Comparison of ENCODE assay signal across 8 cellular contexts in the genomic region with DNA sequence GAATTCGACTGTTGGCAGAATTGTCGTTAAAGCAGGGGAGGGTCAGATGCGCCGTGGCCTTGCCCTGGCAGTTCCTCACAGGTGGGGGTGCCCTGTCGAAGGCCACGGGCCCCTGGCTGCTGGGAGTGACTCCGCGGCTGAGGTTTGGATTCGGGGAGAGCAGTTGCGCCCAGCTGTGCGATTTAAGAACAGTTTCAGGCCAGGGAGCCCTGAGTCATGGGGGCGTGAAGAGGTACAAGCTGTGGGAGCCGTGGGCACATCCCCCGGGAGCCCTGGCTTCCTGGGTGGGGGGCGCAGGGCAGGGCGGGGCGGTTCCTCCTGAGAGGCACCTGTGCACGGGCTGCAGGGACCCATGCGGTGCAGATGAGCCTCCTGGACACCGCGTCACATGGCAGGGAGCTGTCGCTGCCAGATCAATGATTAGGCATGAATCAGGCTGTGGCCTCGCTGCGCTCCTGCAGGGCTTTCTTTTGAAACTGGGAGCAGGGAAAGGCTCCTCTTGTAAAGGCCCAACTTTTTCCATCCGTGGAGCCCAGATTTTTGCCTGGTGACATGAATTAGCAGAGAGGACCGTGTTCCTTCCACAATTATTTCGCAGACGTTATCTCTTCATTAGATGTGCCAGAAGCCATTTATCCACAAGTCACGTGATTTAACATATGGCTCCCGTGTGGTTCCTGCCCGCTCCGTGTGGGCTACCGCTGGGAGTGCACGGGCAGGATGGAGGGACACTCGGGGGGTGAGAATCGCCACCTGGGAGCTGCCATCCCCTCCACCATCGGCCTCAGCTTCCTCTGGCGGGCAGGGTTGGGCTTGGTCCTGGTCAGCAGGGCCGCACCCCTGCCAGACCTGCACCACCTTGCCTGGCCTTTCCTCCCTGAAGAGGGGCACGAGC. TPM values are rescaled to one million over a fixed set of nuclear protein-coding genes. Genes with fewer than 3 reads are reported as not detected.
DNase-seq lines count a peak whose midpoint lies in the region; ATAC-seq and TF ChIP-seq lines count a peak whose summit lies in the region.

No MANE protein-coding gene starts in this region.

- no peak for TF ChIP-seq CTCF in fibroblast of villous mesenchyme (IDR thresholded peaks at IDR 0.05; ENCODE audit: insufficient read depth, low read depth, low read length)
- TF ChIP-seq CTCF in osteocyte (IDR thresholded peaks at IDR 0.05), result no peak

- H3K27ac ChIP-seq in CD4-positive, CD25-positive, alpha-beta regulatory T cell (ENCODE audit: insufficient read depth, low read length, poor library complexity, severe bottlenecking), result peak overlapping the region; percentile 79

- no peaks in the 10 kb centered on the region for H3K36me3 Mint-ChIP-seq in CD4-positive, CD25-positive, alpha-beta regulatory T cell
- no peaks in the 10 kb centered on the region for H3K36me3 Mint-ChIP-seq in activated T-cell treated with anti-CD3 and anti-CD28 coated beads, Interleukin-2, amount 50 U/mL, for 72 hours (ENCODE audit: insufficient read depth in 2 of 2)
- peaks cover 3% of the 10 kb centered on the region for H3K36me3 Mint-ChIP-seq in osteocyte (ENCODE audit: unreplicated experiment)

- H3K36me3 ChIP-seq in CD4-positive, CD25-positive, alpha-beta regulatory T cell (ENCODE audit: control insufficient read depth, insufficient read depth, low read length), result no peaks in the 10 kb centered on the region

- H3K4me1 ChIP-seq in CD4-positive, CD25-positive, alpha-beta regulatory T cell (ENCODE audit: control insufficient read depth, insufficient read depth, low read length, poor library complexity, severe bottlenecking), result peaks cover 22% of the 10 kb centered on the region

- peak overlapping the region; percentile 38 for H3K4me3 ChIP-seq in CD4-positive, CD25-positive, alpha-beta regulatory T cell (ENCODE audit: low read depth, low read length)
- peak overlapping the region; percentile 65 for H3K4me3 ChIP-seq in fibroblast of villous mesenchyme (ENCODE audit: low read depth, low read length)

- peak overlapping the region; percentile 84 to 89 (median 88) for H3K4me3 Mint-ChIP-seq in CD4-positive, CD25-positive, alpha-beta regulatory T cell
- peak overlapping the region; percentile 85 to 91 for H3K4me3 Mint-ChIP-seq in activated T-cell treated with anti-CD3 and anti-CD28 coated beads, Interleukin-2, amount 50 U/mL, for 72 hours
- peak overlapping the region; percentile 83 for H3K4me3 Mint-ChIP-seq in osteocyte (ENCODE audit: unreplicated experiment)

- peaks cover 0 to 17% (median 8%) of the 10 kb centered on the region in 4 donors for H3K4me1 Mint-ChIP-seq in CD4-positive, CD25-positive, alpha-beta regulatory T cell
- peaks cover 10% of the 10 kb centered on the region for H3K4me1 Mint-ChIP-seq in activated T-cell treated with anti-CD3 and anti-CD28 coated beads, Interleukin-2, amount 50 U/mL, for 72 hours (ENCODE audit: low read depth)
- peaks cover 26% of the 10 kb centered on the region for H3K4me1 Mint-ChIP-seq in osteocyte (ENCODE audit: unreplicated experiment)

- H3K9me3 ChIP-seq in CD4-positive, CD25-positive, alpha-beta regulatory T cell (ENCODE audit: control insufficient read depth in 2 of 2, low read length in 2 of 2), result no peaks in the 10 kb centered on the region

- no peaks in the 10 kb centered on the region for H3K9me3 Mint-ChIP-seq in CD4-positive, CD25-positive, alpha-beta regulatory T cell
- H3K9me3 Mint-ChIP-seq in activated T-cell treated with anti-CD3 and anti-CD28 coated beads, Interleukin-2, amount 50 U/mL, for 72 hours, result no peaks in the 10 kb centered on the region
- no peaks in the 10 kb centered on the region for H3K9me3 Mint-ChIP-seq in osteocyte (ENCODE audit: unreplicated experiment)

- H3K27me3 Mint-ChIP-seq in CD4-positive, CD25-positive, alpha-beta regulatory T cell, result no peaks in the 10 kb centered on the region
- H3K27me3 Mint-ChIP-seq in activated T-cell treated with anti-CD3 and anti-CD28 coated beads, Interleukin-2, amount 50 U/mL, for 72 hours (ENCODE audit: low read depth), result no peaks in the 10 kb centered on the region
- H3K27me3 Mint-ChIP-seq in osteocyte (ENCODE audit: unreplicated experiment), result no peaks in the 10 kb centered on the region

- DNase-seq in CD4-positive, CD25-positive, alpha-beta regulatory T cell, result peak; percentile 16 to 34 (median 25)
- peak; percentile 68 for DNase-seq in NAMALWA (ENCODE audit: low spot score)
- peak; percentile 34 to 44 for DNase-seq in activated T-cell treated with anti-CD3 and anti-CD28 coated beads, Interleukin-2, amount 50 U/mL, for 72 hours
- DNase-seq in fibroblast of villous mesenchyme (ENCODE audit: low read depth), result peak; percentile 58
- no peak for DNase-seq in osteocyte (ENCODE audit: extremely low spot score, unreplicated experiment)
- no peak for DNase-seq in cortex of kidney (lab: John Stamatoyannopoulos, UW)

- peak overlapping the region; percentile 75 to 94 (median 91) for H3K27ac Mint-ChIP-seq in CD4-positive, CD25-positive, alpha-beta regulatory T cell
- peak overlapping the region; percentile 75 for H3K27ac Mint-ChIP-seq in activated T-cell treated with anti-CD3 and anti-CD28 coated beads, Interleukin-2, amount 50 U/mL, for 72 hours
- peak overlapping the region; percentile 85 for H3K27ac Mint-ChIP-seq in osteocyte (ENCODE audit: unreplicated experiment)

- H3K27me3 ChIP-seq in CD4-positive, CD25-positive, alpha-beta regulatory T cell (ENCODE audit: control insufficient read depth, insufficient read depth, low read length), result no peaks in the 10 kb centered on the region

- ATAC-seq in CD4-positive, CD25-positive, alpha-beta regulatory T cell (ENCODE audit: low read depth in 2 of 2), result peak in 1 of 2 donors; percentile 5
- peak; percentile 25 for ATAC-seq in GM21576 (IDR thresholded peaks at IDR 0.05; ENCODE audit: unreplicated experiment)
- ATAC-seq in activated T-cell treated with anti-CD3 and anti-CD28 coated beads, Interleukin-2, amount 50 U/mL, for 72 hours (replicated peaks in 1 of 2), result peak; percentile 29 to 31
- ATAC-seq in HG03196 (IDR thresholded peaks at IDR 0.05; ENCODE audit: unreplicated experiment), result no peak

RNA-seq across cellular contexts. Expression of a gene that starts 0.9 kb away (rescaled TPM):
- total RNA-seq in CD4-positive, CD25-positive, alpha-beta regulatory T cell, result 10.9 TPM
- polyA plus RNA-seq in CD4-positive, CD25-positive, alpha-beta regulatory T cell, result 1 to 10 TPM in 1 of 4 donors, under 1 TPM in 3; 0.56 to 1.4 (median 0.87) TPM
- 1 to 10 TPM; 3.1 to 5.2 TPM for total RNA-seq in activated T-cell treated with anti-CD3 and anti-CD28 coated beads, Interleukin-2, amount 50 U/mL, for 72 hours
- 8.2 and 12.9 TPM in 2 replicates for total RNA-seq in fibroblast of villous mesenchyme
- 12.9 and 14.6 TPM in 2 replicates for total RNA-seq in osteocyte

Comparison
In these comparisons a context has a peak if more than half of its experiments do, and no peak if none do; other contexts are left out.
1. DNase-seq: peak in CD4-positive, CD25-positive, alpha-beta regulatory T cell (3 of 3), NAMALWA (single experiment), activated T-cell treated with anti-CD3 and anti-CD28 coated beads, Interleukin-2, amount 50 U/mL, for 72 hours (2 of 2) and fibroblast of villous mesenchyme (single experiment); none in osteocyte (single experiment) and cortex of kidney (single experiment).
2. Peak in every context shown above with its lines, with median percentiles within 50 percentile points of each other: H3K27ac Mint-ChIP-seq and H3K4me3 Mint-ChIP-seq.